ENCODE assay signal across 8 cellular contexts in the genomic region with DNA sequence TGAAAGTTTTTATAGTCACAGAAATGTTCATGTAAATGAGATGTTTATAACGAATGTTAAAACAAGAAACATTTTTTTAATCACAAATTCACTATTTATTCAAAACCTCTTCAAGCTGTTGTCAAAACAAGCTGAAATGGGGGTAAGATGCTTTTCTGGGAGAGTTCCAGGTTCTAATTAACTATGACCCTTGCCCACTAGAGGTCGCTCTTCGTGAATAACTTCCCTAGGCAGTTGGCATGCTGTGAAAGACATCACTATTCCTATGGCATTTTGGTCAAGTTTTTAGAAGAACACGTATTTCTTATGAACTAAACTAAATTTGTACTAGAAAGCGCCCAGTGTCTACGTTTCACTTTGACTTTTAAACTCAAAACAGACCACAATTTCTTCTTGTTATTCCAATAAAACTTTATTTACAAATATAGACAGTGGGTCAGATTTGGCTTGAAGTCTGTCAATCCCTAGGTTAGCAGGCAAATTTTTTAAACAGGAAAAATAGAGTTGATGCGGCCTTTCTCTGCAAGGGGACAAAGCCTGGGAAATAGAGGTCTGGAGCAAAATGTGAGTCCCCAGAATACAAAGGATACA.
DNase-seq lines count a peak whose midpoint lies in the region; ATAC-seq and TF ChIP-seq lines count a peak whose summit lies in the region.

No MANE protein-coding gene starts in this region.

- no peaks in the 10 kb centered on the region for H3K36me3 ChIP-seq in neutrophil

- no peaks in the 10 kb centered on the region for H3K27me3 ChIP-seq in neutrophil
- H3K27me3 ChIP-seq in right cardiac atrium (ENCODE audit: control insufficient read depth, insufficient read depth), result no peaks in the 10 kb centered on the region

- ATAC-seq in HG03045 (IDR thresholded peaks at IDR 0.05; ENCODE audit: unreplicated experiment), result no peak
- no peak for ATAC-seq in right cardiac atrium

- no peaks in the 10 kb centered on the region for H3K9me3 ChIP-seq in neutrophil
- H3K9me3 ChIP-seq in right cardiac atrium (ENCODE audit: control insufficient read depth, low read length), result no peaks in the 10 kb centered on the region

- H3K4me3 ChIP-seq in neutrophil (ENCODE audit: low read depth in 1 of 2, low read length in 1 of 2) (no peak overlapping the region), right cardiac atrium (ENCODE audit: low read length) (no peak overlapping the region)

- H3K27ac ChIP-seq in neutrophil (no peak overlapping the region), right cardiac atrium (ENCODE audit: low read length) (no peak overlapping the region)

- DNase-seq in AG08396 (ENCODE audit: low spot score), result peak; percentile 70
- DNase-seq in NCI-H2227 (lab: John Stamatoyannopoulos, UW; ENCODE audit: unreplicated experiment), result peak; percentile 55
- peak; percentile 57 to 71 for DNase-seq in activated CD4-positive, alpha-beta T cell treated with anti-CD3 and anti-CD28 coated beads for 4 hours
- peak; percentile 58 for DNase-seq in epidermal melanocyte (ENCODE audit: insufficient read length, low spot score)
- no peak for DNase-seq in right cardiac atrium

- 36% methylated on average over 7 of the region's 7 CpGs for WGBS in right cardiac atrium

- TF ChIP-seq CTCF in GM12874 (IDR thresholded peaks at IDR 0.05; ENCODE audit: insufficient read depth, low read depth, low read length) (peak; percentile 62; the same call in 1 of the 2 replicates), neutrophil (IDR thresholded peaks at IDR 0.05) (peak; percentile 54)

- intact Hi-C loops in right cardiac atrium (cut with DNase I), result loop anchor here in 2 of 4 donors (5.0 to 10.0 kb wide), 3 partner anchors 117 to 179 kb away; no protein-coding TSS in a partner anchor

- H3K4me1 ChIP-seq in neutrophil (ENCODE audit: control insufficient read depth in 1 of 2, insufficient read depth in 1 of 2, low read depth in 1 of 2, low read length in 1 of 2) (peaks cover 11 to 12% of the 10 kb centered on the region in 2 experiments), right cardiac atrium (ENCODE audit: control insufficient read depth, insufficient read depth, low read length) (peaks cover 2% of the 10 kb centered on the region)

Comparison
In these comparisons a context has a peak if more than half of its experiments do, and no peak if none do; other contexts are left out.
1. DNase-seq: peak in AG08396 (single experiment), NCI-H2227 (single experiment), activated CD4-positive, alpha-beta T cell treated with anti-CD3 and anti-CD28 coated beads for 4 hours (2 of 2) and epidermal melanocyte (single experiment); none in right cardiac atrium (0 of 3).